In genomic region chr3:26260073-26260623, GRCh38 we compare ENCODE assay signal across 24 cellular contexts.
"Had no signal": no experiment of that assay in that cellular context is flagged by ENCODE, and none has a peak within 500 bp of the region (broad histone marks: within the 10 kb centered on the region; RNA-seq: fewer than 3 reads in every experiment).

No MANE protein-coding gene starts in this region.

- H3K27ac ChIP-seq: brain microvascular endothelial cell, coronary artery, dorsolateral prefrontal cortex, WERI-Rb-1 had no signal

- H3K27me3 ChIP-seq: brain microvascular endothelial cell had no signal

- H3K4me3 ChIP-seq: coronary artery, dorsolateral prefrontal cortex had no signal

- DNase-seq: activated B cell treated with CpG ODN at 0.5 μM for 24 hours; activated CD4-positive, alpha-beta T cell treated with anti-CD3 and anti-CD28 coated beads for 48 hours; activated CD4-positive, alpha-beta T cell treated with anti-CD3 and anti-CD28 coated beads, Interleukin-2, amount 50 U/mL, for 1 hour; activated CD4-positive, alpha-beta T cell treated with anti-CD3 and anti-CD28 coated beads, Interleukin-2, amount 50 U/mL, for 48 hours; activated CD8-positive, alpha-beta memory T cell treated with anti-CD3 and anti-CD28 coated beads for 24 hours; activated CD8-positive, alpha-beta T cell treated with anti-CD3 and anti-CD28 coated beads for 36 hours; activated effector memory CD4-positive, alpha-beta T cell treated with Interleukin-2 at 50 U/mL for 16 hours; activated gamma-delta T cell treated with Interleukin-2 at 50 U/mL for 16 hours; activated naive CD4-positive, alpha-beta T cell treated with anti-CD3 and anti-CD28 coated beads, Interleukin-2, amount 50 U/mL, for 16 hours; activated naive CD4-positive, alpha-beta T cell treated with Interleukin-2 at 50 U/mL for 16 hours; activated T-cell treated with anti-CD3 and anti-CD28 coated beads, Interleukin-2, amount 50 U/mL, for 4 hours; amniotic stem cell; anterior cingulate cortex; brain microvascular endothelial cell; dorsolateral prefrontal cortex; effector memory CD4-positive, alpha-beta T cell; endodermal cell; foreskin fibroblast; T-helper 2 cell; WERI-Rb-1 had no signal

- H3K36me3 ChIP-seq: brain microvascular endothelial cell, WERI-Rb-1 had no signal

- ATAC-seq: activated CD4-positive, CD25-positive, alpha-beta regulatory T cell treated with anti-CD3 and anti-CD28 coated beads, Interleukin-2, amount 50 U/mL, for 24 hours; activated CD8-positive, alpha-beta T cell treated with anti-CD3 and anti-CD28 coated beads for 36 hours; activated T-cell treated with anti-CD3 and anti-CD28 coated beads, Interleukin-2, amount 50 U/mL, for 4 hours; activated T-helper 17 cell treated with anti-CD3 and anti-CD28 coated beads, Interleukin-2, amount 50 U/mL, for 72 hours; esophagus mucosa had no signal
